9 cellular contexts compared by ENCODE assay signal in genomic region chr1:214332950-214333798, GRCh38. TPM values are rescaled to one million over a fixed set of nuclear protein-coding genes. Genes with fewer than 3 reads are reported as not detected.
DNase-seq lines count a peak whose midpoint lies in the region; ATAC-seq, FAIRE-seq and TF ChIP-seq lines count a peak whose summit lies in the region.
"Had no signal": no experiment of that assay in that cellular context is flagged by ENCODE, and none has a peak within 500 bp of the region (broad histone marks: within the 10 kb centered on the region; RNA-seq: fewer than 3 reads in every experiment).

No MANE protein-coding gene starts in this region.

- H3K9me3 ChIP-seq in RWPE2 (ENCODE audit: severe bottlenecking) (no peaks in the 10 kb centered on the region), astrocyte (ENCODE audit: insufficient read depth, low read depth, low read length) (no peaks in the 10 kb centered on the region)

- no peak overlapping the region for H3K27ac ChIP-seq in RWPE2 (ENCODE audit: poor library complexity, severe bottlenecking)
- no peak overlapping the region for H3K27ac ChIP-seq in astrocyte (ENCODE audit: low read depth, low read length)

- H3K79me2 ChIP-seq in astrocyte (ENCODE audit: insufficient read depth, low read length) = no peaks in the 10 kb centered on the region

- no peak overlapping the region for H2AFZ ChIP-seq in astrocyte (ENCODE audit: low read depth, low read length)

- H3K27me3 ChIP-seq in RWPE2 (ENCODE audit: insufficient read depth, poor library complexity, severe bottlenecking) = no peaks in the 10 kb centered on the region
- H3K27me3 ChIP-seq in astrocyte (ENCODE audit: insufficient read depth, low read length) = no peaks in the 10 kb centered on the region

- peaks cover 1% of the 10 kb centered on the region for H3K9me3 Mint-ChIP-seq in astrocyte (ENCODE audit: unreplicated experiment)
- peaks cover 0 to 2% (median 0%) of the 10 kb centered on the region in 6 donors for H3K9me3 Mint-ChIP-seq in immature natural killer cell
- H3K9me3 Mint-ChIP-seq: dendritic cell treated with granulocyte-macrophage colony-stimulating factor and Interleukin-4, amounts not matched to agents 40 ng/mL and 50 ng/mL, for 4 days had no signal

- H3K4me3 Mint-ChIP-seq in astrocyte (ENCODE audit: unreplicated experiment) = no peak overlapping the region
- H3K4me3 Mint-ChIP-seq in immature natural killer cell = no peak overlapping the region
- H3K4me3 Mint-ChIP-seq: dendritic cell treated with granulocyte-macrophage colony-stimulating factor and Interleukin-4, amounts not matched to agents 40 ng/mL and 50 ng/mL, for 4 days had no signal

- peaks cover 3% of the 10 kb centered on the region for H4K20me1 ChIP-seq in astrocyte (ENCODE audit: insufficient read depth, low read length)

- TF ChIP-seq CTCF in RWPE2 (IDR thresholded peaks at IDR 0.05; ENCODE audit: poor library complexity, severe bottlenecking) (peak; percentile 64), astrocyte (IDR thresholded peaks at IDR 0.05; ENCODE audit: insufficient read depth, low read depth, low read length) (peak; percentile 84)

- ATAC-seq in HG03342 (IDR thresholded peaks at IDR 0.05; ENCODE audit: unreplicated experiment) (peak; percentile 29), RWPE2 (ENCODE audit: low read depth) (peak; percentile 33; the same call in 1 of the 3 replicates)

- DNase-seq in NCI-H510A treated with DMSO at 0.1 percent for 48 hours (lab: John Stamatoyannopoulos, UW) (peak; percentile 41), NCI-H510A (lab: John Stamatoyannopoulos, UW) (no peak), RWPE2 (ENCODE audit: low spot score) (no peak), astrocyte (ENCODE audit: low read depth) (peak; percentile 26), immature natural killer cell (peak; percentile 13 to 27 (median 21)), middle frontal gyrus (ENCODE audit: extremely low spot score, low spot score) (no peak)
- DNase-seq in stimulated activated CD4-positive, alpha-beta T cell treated with anti-CD3 and anti-CD28 coated beads, Interleukin-1b, Interleukin-23, amount 100 ng/mL, for 48 hours = peak; percentile 33

- no peak overlapping the region for H3K4me2 ChIP-seq in astrocyte (ENCODE audit: low read length)

- H3K27me3 Mint-ChIP-seq in astrocyte (ENCODE audit: low read depth, unreplicated experiment) (no peaks in the 10 kb centered on the region), immature natural killer cell (ENCODE audit: low read depth in 3 of 3) (peaks cover 0 to 4% (median 0%) of the 10 kb centered on the region in 3 donors)
- H3K27me3 Mint-ChIP-seq: dendritic cell treated with granulocyte-macrophage colony-stimulating factor and Interleukin-4, amounts not matched to agents 40 ng/mL and 50 ng/mL, for 4 days had no signal

- H3K4me1 ChIP-seq in RWPE2 (ENCODE audit: insufficient read depth, poor library complexity, severe bottlenecking) (no peaks in the 10 kb centered on the region), astrocyte (ENCODE audit: insufficient read depth, low read length) (peaks cover under 1% of the 10 kb centered on the region)

- H3K36me3 Mint-ChIP-seq in astrocyte (ENCODE audit: low read depth, unreplicated experiment) (peaks cover 10% of the 10 kb centered on the region), immature natural killer cell (peaks cover 25 to 47% (median 26%) of the 10 kb centered on the region in 3 donors)

- peak overlapping the region; percentile 29 for H3K9ac ChIP-seq in astrocyte (ENCODE audit: low read length)

- peak overlapping the region; percentile 72 for H3K27ac Mint-ChIP-seq in astrocyte (ENCODE audit: unreplicated experiment)
- H3K27ac Mint-ChIP-seq in immature natural killer cell = no peak overlapping the region
- H3K27ac Mint-ChIP-seq: dendritic cell treated with granulocyte-macrophage colony-stimulating factor and Interleukin-4, amounts not matched to agents 40 ng/mL and 50 ng/mL, for 4 days had no signal

- FAIRE-seq in astrocyte (lab: Jason Lieb, UNC) = no peak

- H3K36me3 ChIP-seq in RWPE2 (ENCODE audit: low read depth) (peaks cover 15% of the 10 kb centered on the region; the same call in 1 of the 2 replicates), astrocyte (ENCODE audit: insufficient read depth, low read length) (peaks cover 5% of the 10 kb centered on the region)

- H3K4me3 ChIP-seq in RWPE2 (ENCODE audit: severe bottlenecking) (no peak overlapping the region), astrocyte (ENCODE audit: insufficient read depth, low read depth, low read length) (no peak overlapping the region)

- H3K4me1 Mint-ChIP-seq in astrocyte (ENCODE audit: low read depth, unreplicated experiment) (peaks cover 16% of the 10 kb centered on the region), immature natural killer cell (no peaks in the 10 kb centered on the region)

RNA-seq across cellular contexts. Expression of gene SMYD2, which starts 52.2 kb away (rescaled TPM):
- total RNA-seq in astrocyte = 33.7 and 38.6 TPM in 2 replicates
- 10 to 100 TPM; 35.8 to 70.2 (median 37.0) TPM for polyA plus RNA-seq in immature natural killer cell

Comparison
In these comparisons a context has a peak if more than half of its experiments do, and no peak if none do; other contexts are left out.
1. DNase-seq: peak in NCI-H510A treated with DMSO at 0.1 percent for 48 hours (single experiment), astrocyte (single experiment), immature natural killer cell (3 of 3) and stimulated activated CD4-positive, alpha-beta T cell treated with anti-CD3 and anti-CD28 coated beads, Interleukin-1b, Interleukin-23, amount 100 ng/mL, for 48 hours (single experiment); none in NCI-H510A (single experiment), RWPE2 (single experiment) and middle frontal gyrus (single experiment).